ENCODE assay signal across 24 cellular contexts in the genomic region with DNA sequence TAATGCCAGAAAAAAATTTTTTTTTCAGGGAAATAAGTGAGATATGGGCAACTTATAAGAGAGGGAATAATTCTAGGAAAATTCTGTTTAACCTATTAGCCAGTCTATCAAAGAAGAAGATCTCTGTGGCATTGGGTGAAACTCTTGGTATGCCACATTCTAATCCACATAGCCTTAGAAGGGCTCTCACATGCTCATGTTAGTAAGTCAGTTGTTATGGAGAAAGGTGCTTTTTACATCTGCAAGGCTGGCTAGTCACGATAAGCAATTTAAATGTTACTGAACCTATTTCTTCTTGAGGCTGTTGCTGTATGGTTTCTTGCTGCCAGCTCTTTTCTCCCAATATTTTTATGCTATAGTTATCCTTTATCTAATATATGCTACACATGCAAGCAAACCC.
DNase-seq lines count a peak whose midpoint lies in the region; ATAC-seq, FAIRE-seq and TF ChIP-seq lines count a peak whose summit lies in the region.
"Had no signal": no experiment of that assay in that cellular context is flagged by ENCODE, and none has a peak within 500 bp of the region (broad histone marks: within the 10 kb centered on the region; RNA-seq: fewer than 3 reads in every experiment).

No MANE protein-coding gene starts in this region.

- no peaks in the 10 kb centered on the region for H3K9me3 ChIP-seq in HUES6 (ENCODE audit: control insufficient read depth, insufficient read depth, low read depth, low read length)
- no peaks in the 10 kb centered on the region for H3K9me3 ChIP-seq in H1 (ENCODE audit: insufficient read depth in 2 of 2, low read depth in 1 of 2, low read length in 1 of 2)
- H3K9me3 ChIP-seq: BE2C; BLaER1 treated with 17β-estradiol and CSF1 and Interleukin-3, amounts not matched to agents 10 nM and 100 nM had no signal

- no peaks in the 10 kb centered on the region for H3K79me1 ChIP-seq in H1 (ENCODE audit: low read depth, low read length)

- no peak for TF ChIP-seq CTCF in GM23338 (conservative IDR thresholded peaks at IDR 0.05; ENCODE audit: low read depth in 2 of 2)
- TF ChIP-seq CTCF in H1 (IDR thresholded peaks at IDR 0.05; ENCODE audit: control extremely low read depth in 1 of 3, insufficient read depth in 1 of 3, low read depth in 1 of 3, low read length in 3 of 3): no peak
- no peak for TF ChIP-seq CTCF in nephron progenitor cell (IDR thresholded peaks at IDR 0.05)

- H4K20me1 ChIP-seq in GM23338 (replicated peaks; ENCODE audit: insufficient read depth): no peaks in the 10 kb centered on the region
- no peaks in the 10 kb centered on the region for H4K20me1 ChIP-seq in H1 (replicated peaks in 1 of 2; ENCODE audit: control insufficient read depth in 1 of 2, insufficient read depth in 2 of 2, low read length in 2 of 2)
- H4K20me1 ChIP-seq: BLaER1 treated with 17β-estradiol and CSF1 and Interleukin-3, amounts not matched to agents 10 nM and 100 nM had no signal

- H3K18ac ChIP-seq in H1 (ENCODE audit: extremely low read depth, low read length): no peak overlapping the region; the same call in 1 of the 2 replicates

- H2AFZ ChIP-seq in GM23338 (no peak overlapping the region), H1 (ENCODE audit: low read length) (no peak overlapping the region)

- no peak overlapping the region for H2BK5ac ChIP-seq in H1 (ENCODE audit: low read depth, low read length)

- H4K8ac ChIP-seq in H1 (ENCODE audit: extremely low read depth, insufficient read depth, low read length): no peak overlapping the region

- H3K36me3 Mint-ChIP-seq in GM23338 (ENCODE audit: low read depth) (no peaks in the 10 kb centered on the region), nephron progenitor cell (ENCODE audit: low read depth) (no peaks in the 10 kb centered on the region)
- H3K36me3 Mint-ChIP-seq: CD14-positive monocyte; CD8-positive, alpha-beta memory T cell had no signal

- no peak for TF ChIP-seq EP300 in H1 (IDR thresholded peaks at IDR 0.05; ENCODE audit: borderline replicate concordance in 1 of 2, low read depth in 2 of 2, low read length in 2 of 2)

- no peaks in the 10 kb centered on the region for H3K9me3 Mint-ChIP-seq in GM23338
- H3K9me3 Mint-ChIP-seq in nephron progenitor cell: no peaks in the 10 kb centered on the region
- H3K9me3 Mint-ChIP-seq: CD4-positive, alpha-beta T cell; CD8-positive, alpha-beta memory T cell had no signal

- no peak overlapping the region for H4K5ac ChIP-seq in H1 (ENCODE audit: insufficient read length, low read depth, low read length)

- H2BK12ac ChIP-seq in H1 (ENCODE audit: low read depth, low read length): no peak overlapping the region

- H3K4me1 Mint-ChIP-seq in GM23338: peaks cover 17% of the 10 kb centered on the region
- H3K4me1 Mint-ChIP-seq in nephron progenitor cell: peaks cover 4% of the 10 kb centered on the region
- H3K4me1 Mint-ChIP-seq: CD14-positive monocyte; CD8-positive, alpha-beta memory T cell had no signal

- H3K27ac ChIP-seq in GM23338 (ENCODE audit: low read depth): peak overlapping the region; percentile 51
- H3K27ac ChIP-seq in HUES6 (ENCODE audit: low read depth, low read length): peak overlapping the region; percentile 70
- H3K27ac ChIP-seq in H1 (ENCODE audit: low read depth, low read length): no peak overlapping the region
- H3K27ac ChIP-seq: 22Rv1; BLaER1 treated with 17β-estradiol and CSF1 and Interleukin-3, amounts not matched to agents 10 nM and 100 nM had no signal

- no peaks in the 10 kb centered on the region for H3K79me2 ChIP-seq in GM23338 (replicated peaks; ENCODE audit: insufficient read depth)
- H3K79me2 ChIP-seq in H1 (ENCODE audit: control insufficient read depth in 1 of 2, insufficient read depth in 2 of 2, low read length in 2 of 2): no peaks in the 10 kb centered on the region

- H3K23ac ChIP-seq in H1 (ENCODE audit: insufficient read length): no peak overlapping the region

- POLR2A ChIA-PET in H1 (lab: Charles Lee; ENCODE audit: partially characterized antibody): interaction anchor here (0.8 to 1.0 kb wide), 2 partner anchors 10 to 22 kb away, joined by 3 read pairs; no protein-coding TSS in a partner anchor

- H3K27ac Mint-ChIP-seq in GM23338: peak overlapping the region; percentile 68; the same call in 1 of the 2 replicates
- no peak overlapping the region for H3K27ac Mint-ChIP-seq in nephron progenitor cell
- H3K27ac Mint-ChIP-seq: CD4-positive, alpha-beta T cell; CD8-positive, alpha-beta memory T cell had no signal

- H4K91ac ChIP-seq in H1 (replicated peaks; ENCODE audit: insufficient read length, low read length): no peak overlapping the region

- WGBS in H1 (ENCODE audit: extremely low coverage in 1 of 2, insufficient coverage in 1 of 2, insufficient read length in 1 of 2, insufficient replicate concordance in 2 of 2, low coverage in 1 of 2, low lambda C conversion rate in 2 of 2, missing lambda C conversion rate in 1 of 2), 2 experiments: 7% methylated on average over 1 of the region's 1 CpG; no CpG with 5 or more reads in 1 of the 2 experiments

- H3F3A ChIP-seq in GM23338 (replicated peaks; ENCODE audit: low read depth): 0 out of 2 replicates have a peak, but pooled peaks cover 4% of the 10 kb centered on the region

- no peak overlapping the region for H3K14ac ChIP-seq in H1 (ENCODE audit: insufficient read length)

- H3K4me3 ChIP-seq in GM23338 (no peak overlapping the region), HUES6 (ENCODE audit: low read depth, low read length) (no peak overlapping the region), H1 (ENCODE audit: extremely low read depth in 1 of 4, insufficient read depth in 2 of 4, low read depth in 3 of 4, low read length in 4 of 4) (peak overlapping the region in 1 of 4 experiments; percentile 20; a peak in 1 of 8 replicates)
- H3K4me3 ChIP-seq: BLaER1 treated with 17β-estradiol and CSF1 and Interleukin-3, amounts not matched to agents 10 nM and 100 nM; GM12878 had no signal

- no peak overlapping the region for H3K4ac ChIP-seq in H1 (replicated peaks; ENCODE audit: insufficient read length, low read depth, low read length)

- no peak overlapping the region; the same call in 1 of the 2 replicates for H2AK5ac ChIP-seq in H1 (ENCODE audit: low read depth, low read length)

- H3K27me3 Mint-ChIP-seq in GM23338 (ENCODE audit: insufficient read depth, low read depth, poor library complexity) (peaks cover 3% of the 10 kb centered on the region), nephron progenitor cell (ENCODE audit: low read depth, poor library complexity) (peaks cover 8% of the 10 kb centered on the region)

- H3K9ac ChIP-seq in HUES6 (ENCODE audit: low read length) (no peak overlapping the region), H1 (replicated peaks in 1 of 4; ENCODE audit: extremely low read depth in 1 of 4, low read depth in 3 of 4, low read length in 3 of 4) (no peak overlapping the region)
- H3K9ac ChIP-seq: BLaER1 treated with 17β-estradiol and CSF1 and Interleukin-3, amounts not matched to agents 10 nM and 100 nM had no signal

- H3K4me2 ChIP-seq in GM23338: no peak overlapping the region
- H3K4me2 ChIP-seq in H1 (ENCODE audit: insufficient read depth in 1 of 2, low read depth in 2 of 2, low read length in 2 of 2): peak overlapping the region; percentile 18 to 26; a peak in 2 of 4 replicates
- H3K4me2 ChIP-seq: BLaER1 treated with 17β-estradiol and CSF1 and Interleukin-3, amounts not matched to agents 10 nM and 100 nM had no signal

- no peak overlapping the region for H3K56ac ChIP-seq in H1 (replicated peaks; ENCODE audit: insufficient read length, low read depth, low read length)

- TF ChIP-seq POLR2A in H1 (IDR thresholded peaks at IDR 0.05; ENCODE audit: control extremely low read depth in 1 of 2, low read depth in 2 of 2, low read length in 2 of 2): no peak

- H3K27me3 ChIP-seq in GM23338 (ENCODE audit: insufficient read depth) (no peaks in the 10 kb centered on the region), HUES6 (ENCODE audit: control insufficient read depth, insufficient read depth, low read length) (no peaks in the 10 kb centered on the region), H1 (replicated peaks in 1 of 4; ENCODE audit: control insufficient read depth in 3 of 4, extremely low read depth in 1 of 4, insufficient read depth in 3 of 4, low read length in 3 of 4) (no peaks in the 10 kb centered on the region)
- H3K27me3 ChIP-seq: BE2C; BLaER1 treated with 17β-estradiol and CSF1 and Interleukin-3, amounts not matched to agents 10 nM and 100 nM had no signal

- FAIRE-seq in H1 (lab: Jason Lieb, UNC): peak; percentile 84
- FAIRE-seq: A204.1, D721Med, GM12878 had no signal

- peak; percentile 92 for ATAC-seq in GM23338
- no peak for ATAC-seq in HG03378 (IDR thresholded peaks at IDR 0.05; ENCODE audit: unreplicated experiment)
- ATAC-seq: GM12878, HCT116 had no signal

- H2BK120ac ChIP-seq in H1 (replicated peaks; ENCODE audit: low read depth, low read length): no peak overlapping the region

- no peak overlapping the region for H2BK20ac ChIP-seq in H1 (ENCODE audit: low read length)

- H3K4me1 ChIP-seq in GM23338 (ENCODE audit: insufficient read depth) (peaks cover 7% of the 10 kb centered on the region; the same call in 1 of the 2 replicates), HUES6 (ENCODE audit: control insufficient read depth, insufficient read depth, low read length) (peaks cover 14% of the 10 kb centered on the region), H1 (replicated peaks in 1 of 4; ENCODE audit: control insufficient read depth in 3 of 4, insufficient read depth in 4 of 4, low read length in 3 of 4) (peaks cover 0 to 11% (median 0%) of the 10 kb centered on the region in 4 experiments; a peak in 2 of 7 replicates)
- H3K4me1 ChIP-seq: BE2C; BLaER1 treated with 17β-estradiol and CSF1 and Interleukin-3, amounts not matched to agents 10 nM and 100 nM had no signal

- H3K36me3 ChIP-seq in GM23338 (ENCODE audit: insufficient read depth) (no peaks in the 10 kb centered on the region), HUES6 (ENCODE audit: control insufficient read depth, insufficient read depth, low read length) (no peaks in the 10 kb centered on the region), H1 (ENCODE audit: control insufficient read depth in 2 of 4, insufficient read depth in 4 of 4, low read length in 3 of 4) (no peaks in the 10 kb centered on the region)
- H3K36me3 ChIP-seq: BE2C; BLaER1 treated with 17β-estradiol and CSF1 and Interleukin-3, amounts not matched to agents 10 nM and 100 nM had no signal

- no peaks in the 10 kb centered on the region for H3K9me2 ChIP-seq in GM23338 (ENCODE audit: insufficient read depth)

- no peak overlapping the region for H2BK15ac ChIP-seq in H1 (ENCODE audit: low read length)

- CTCF ChIA-PET in H1 (lab: Charles Lee; ENCODE audit: partially characterized antibody): interaction anchor here (0.7 to 2.3 kb wide), 2 partner anchors 9 to 10 kb away, joined by 3 to 8 read pairs; no protein-coding TSS in a partner anchor

- TF ChIP-seq RAD21 in H1 (IDR thresholded peaks at IDR 0.05 in 1 of 2, conservative IDR thresholded peaks at IDR 0.05 in 1 of 2; ENCODE audit: low read depth in 2 of 2, low read length in 2 of 2): no peak

- H3K23me2 ChIP-seq in H1 (ENCODE audit: low read depth, low read length): no peaks in the 10 kb centered on the region

- no peak overlapping the region for H3K4me3 Mint-ChIP-seq in GM23338
- H3K4me3 Mint-ChIP-seq in nephron progenitor cell: no peak overlapping the region
- H3K4me3 Mint-ChIP-seq: CD14-positive monocyte; CD4-positive, alpha-beta T cell; CD8-positive, alpha-beta memory T cell had no signal

- DNase-seq in GM23338 (ENCODE audit: low spot score): peak; percentile 63
- DNase-seq in H1 (ENCODE audit: low read depth in 1 of 2, low spot score in 2 of 2): no peak
- peak; percentile 32 for DNase-seq in iPS-NIHi7 (ENCODE audit: extremely low spot score)
- DNase-seq in nephron progenitor cell: no peak
- DNase-seq in globus pallidus (ENCODE audit: low spot score): no peak
- DNase-seq: AML-193; BE2C; CD4-positive, alpha-beta T cell; CD8-positive, alpha-beta memory T cell; DMS 273 treated with DMSO at 0.1 percent for 48 hours; DMS79; EL; GDM1; GOT3; H7 had no signal

Comparison
In these comparisons a context has a peak if more than half of its experiments do, and no peak if none do; other contexts are left out.
1. DNase-seq: peak in GM23338 (single experiment) and iPS-NIHi7 (single experiment); none in H1 (0 of 2), nephron progenitor cell (single experiment) and globus pallidus (single experiment).